ENCODE assay signal across 6 cellular contexts in the genomic region with DNA sequence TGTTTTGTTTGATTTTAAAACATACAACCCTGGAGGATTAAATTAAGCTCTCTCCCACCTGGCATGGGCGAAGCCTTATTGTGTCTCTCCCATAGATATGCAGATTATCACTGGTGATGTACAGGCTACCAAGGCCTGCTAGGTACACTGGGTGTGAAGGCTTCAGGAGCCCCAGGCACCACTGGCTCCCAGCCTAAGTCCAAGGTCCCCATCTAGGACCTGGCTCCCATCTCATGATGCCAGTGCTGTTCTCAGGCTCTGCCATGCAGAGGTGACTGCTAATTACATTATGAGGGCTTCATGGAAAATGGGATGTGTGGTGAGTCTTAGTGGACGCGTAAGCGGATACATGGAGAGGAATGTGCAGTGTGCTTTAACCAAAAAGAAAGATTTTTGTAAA.
"Had no signal": no experiment of that assay in that cellular context is flagged by ENCODE, and none has a peak within 500 bp of the region (broad histone marks: within the 10 kb centered on the region; RNA-seq: fewer than 3 reads in every experiment).

No MANE protein-coding gene starts in this region.

- H3K4me3 Mint-ChIP-seq: GM23338, HFFc6 had no signal

- H3K27ac Mint-ChIP-seq: GM23338, HFFc6 had no signal

- H3K4me2 ChIP-seq: GM23338 had no signal

- H3K27ac ChIP-seq: HL-60 had no signal

- H3K4me1 Mint-ChIP-seq: GM23338 had no signal

- H2AFZ ChIP-seq: GM23338 had no signal

- H3K4me3 ChIP-seq: GM23338, HAP-1 had no signal

- H3K4me1 ChIP-seq: HAP-1 had no signal

- ATAC-seq: GM23338, HCT116 had no signal

- DNase-seq: HFFc6, IMR-90 had no signal

- H3K9me3 ChIP-seq: HAP-1 had no signal

- H3K36me3 ChIP-seq: HAP-1 had no signal
